ENCODE assay signal across 9 cellular contexts in the genomic region with DNA sequence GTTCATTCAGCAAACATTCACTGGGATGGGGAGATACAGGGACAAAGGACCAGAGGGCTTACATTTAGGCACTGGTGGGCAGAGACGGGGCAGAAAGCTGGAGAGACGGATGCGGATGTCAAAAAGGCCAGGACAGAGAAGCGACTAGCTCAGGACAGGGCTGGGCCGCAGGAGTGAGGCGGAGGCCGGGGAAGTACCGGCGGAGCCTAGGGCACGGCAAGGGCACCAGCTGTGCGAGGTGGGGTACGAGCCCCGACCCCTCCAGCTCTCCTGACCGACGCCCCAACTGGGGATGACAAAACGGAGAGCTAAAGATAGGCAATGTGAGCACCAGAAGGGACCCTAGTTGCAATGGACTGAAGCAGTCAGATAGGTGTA. TPM values are rescaled to one million over a fixed set of nuclear protein-coding genes. Genes with fewer than 3 reads are reported as not detected.
DNase-seq lines count a peak whose midpoint lies in the region; ATAC-seq and TF ChIP-seq lines count a peak whose summit lies in the region.
"Had no signal": no experiment of that assay in that cellular context is flagged by ENCODE, and none has a peak within 500 bp of the region (broad histone marks: within the 10 kb centered on the region; RNA-seq: fewer than 3 reads in every experiment).

No MANE protein-coding gene starts in this region.

- no peaks in the 10 kb centered on the region for H3K9me3 ChIP-seq in iPS-20b (ENCODE audit: insufficient read depth, low read depth, low read length)
- H3K9me3 ChIP-seq in thyroid gland: no peaks in the 10 kb centered on the region

- H3K27me3 ChIP-seq in iPS-20b (ENCODE audit: insufficient read depth, low read length) (peaks cover 22% of the 10 kb centered on the region), thyroid gland (no peaks in the 10 kb centered on the region)

- CTCF ChIA-PET in activated CD4-positive, alpha-beta T cell treated with anti-CD3 and anti-CD28 coated beads for 36 hours (lab: Charles Lee): interaction anchor here (0.6 to 2.8 kb wide), 22 partner anchors 8 to 267 kb away, joined by 3 to 50 read pairs (median 5); a partner anchor contains a TSS

- no peaks in the 10 kb centered on the region for H3K36me3 Mint-ChIP-seq in activated CD4-positive, alpha-beta T cell treated with anti-CD3 and anti-CD28 coated beads for 36 hours (ENCODE audit: low read depth)
- H3K36me3 Mint-ChIP-seq in activated T-helper 1 cell treated with anti-CD3 and anti-CD28 coated beads, Interleukin-12 subunit alpha, Interleukin-12 subunit beta, Interleukin-2, Interleukin-4 antibody, amounts not matched to agents 30 ng/mL and 10 ng/mL and 1 ng/mL, durations not matched to agents 14 hours and 24 hours and 36 hours (ENCODE audit: low read depth): peaks cover 6% of the 10 kb centered on the region
- H3K36me3 Mint-ChIP-seq in stimulated activated naive B cell treated with anti-CD40 and anti-IgM and Interleukin-4, amounts not matched to agents 10 μg/mL and 1 μg/mL and 100 μg/mL, for 72 hours: peaks cover 0 to 3% of the 10 kb centered on the region in 2 donors

- 45 to 60% methylated on average over 16 of the region's 16 CpGs for WGBS in thyroid gland, 2 donors

- H3K9ac ChIP-seq in iPS-20b (ENCODE audit: low read depth, low read length): peak overlapping the region; percentile 46; the same call in 1 of the 2 replicates

- peak overlapping the region; percentile 99 for H3K27ac Mint-ChIP-seq in activated CD4-positive, alpha-beta T cell treated with anti-CD3 and anti-CD28 coated beads for 36 hours
- H3K27ac Mint-ChIP-seq in activated T-helper 1 cell treated with anti-CD3 and anti-CD28 coated beads, Interleukin-12 subunit alpha, Interleukin-12 subunit beta, Interleukin-2, Interleukin-4 antibody, amounts not matched to agents 30 ng/mL and 10 ng/mL and 1 ng/mL, durations not matched to agents 14 hours and 24 hours and 36 hours: peak overlapping the region; percentile 96
- H3K27ac Mint-ChIP-seq in stimulated activated naive B cell treated with anti-CD40 and anti-IgM and Interleukin-4, amounts not matched to agents 10 μg/mL and 1 μg/mL and 100 μg/mL, for 72 hours: peak overlapping the region; percentile 96
- H3K27ac Mint-ChIP-seq: dendritic cell treated with granulocyte-macrophage colony-stimulating factor and Interleukin-4, amounts not matched to agents 40 ng/mL and 50 ng/mL, for 4 days had no signal

- no peak for TF ChIP-seq POLR2A in thyroid gland (IDR thresholded peaks at IDR 0.05)

- H3K36me3 ChIP-seq in iPS-20b (ENCODE audit: insufficient read depth, low read depth, low read length) (no peaks in the 10 kb centered on the region), thyroid gland (no peaks in the 10 kb centered on the region)

- H3K9me3 Mint-ChIP-seq in activated CD4-positive, alpha-beta T cell treated with anti-CD3 and anti-CD28 coated beads for 36 hours (ENCODE audit: low read depth): no peaks in the 10 kb centered on the region
- H3K9me3 Mint-ChIP-seq in activated T-helper 1 cell treated with anti-CD3 and anti-CD28 coated beads, Interleukin-12 subunit alpha, Interleukin-12 subunit beta, Interleukin-2, Interleukin-4 antibody, amounts not matched to agents 30 ng/mL and 10 ng/mL and 1 ng/mL, durations not matched to agents 14 hours and 24 hours and 36 hours: peaks cover 8% of the 10 kb centered on the region
- no peaks in the 10 kb centered on the region for H3K9me3 Mint-ChIP-seq in stimulated activated naive B cell treated with anti-CD40 and anti-IgM and Interleukin-4, amounts not matched to agents 10 μg/mL and 1 μg/mL and 100 μg/mL, for 72 hours
- H3K9me3 Mint-ChIP-seq: dendritic cell treated with granulocyte-macrophage colony-stimulating factor and Interleukin-4, amounts not matched to agents 40 ng/mL and 50 ng/mL, for 4 days had no signal

- H3K4me1 ChIP-seq in iPS-20b (ENCODE audit: insufficient read depth, low read length) (peaks cover 4% of the 10 kb centered on the region; the same call in 1 of the 2 replicates), thyroid gland (peaks cover 0 to 6% of the 10 kb centered on the region in 2 donors)

- no peak for TF ChIP-seq CTCF in thyroid gland (IDR thresholded peaks at IDR 0.05)

- peak overlapping the region; percentile 78 for H3K4me3 Mint-ChIP-seq in activated CD4-positive, alpha-beta T cell treated with anti-CD3 and anti-CD28 coated beads for 36 hours
- peak overlapping the region; percentile 67 for H3K4me3 Mint-ChIP-seq in activated T-helper 1 cell treated with anti-CD3 and anti-CD28 coated beads, Interleukin-12 subunit alpha, Interleukin-12 subunit beta, Interleukin-2, Interleukin-4 antibody, amounts not matched to agents 30 ng/mL and 10 ng/mL and 1 ng/mL, durations not matched to agents 14 hours and 24 hours and 36 hours
- H3K4me3 Mint-ChIP-seq in stimulated activated naive B cell treated with anti-CD40 and anti-IgM and Interleukin-4, amounts not matched to agents 10 μg/mL and 1 μg/mL and 100 μg/mL, for 72 hours: peak overlapping the region; percentile 82 to 89

- POLR2A ChIA-PET in activated CD4-positive, alpha-beta T cell treated with anti-CD3 and anti-CD28 coated beads for 36 hours (lab: Charles Lee): interaction anchor here (0.7 kb wide), 1 partner anchor 14 kb away, joined by 4 read pairs; no protein-coding TSS in a partner anchor

- H3K27me3 Mint-ChIP-seq in activated CD4-positive, alpha-beta T cell treated with anti-CD3 and anti-CD28 coated beads for 36 hours: no peaks in the 10 kb centered on the region
- no peaks in the 10 kb centered on the region for H3K27me3 Mint-ChIP-seq in activated T-helper 1 cell treated with anti-CD3 and anti-CD28 coated beads, Interleukin-12 subunit alpha, Interleukin-12 subunit beta, Interleukin-2, Interleukin-4 antibody, amounts not matched to agents 30 ng/mL and 10 ng/mL and 1 ng/mL, durations not matched to agents 14 hours and 24 hours and 36 hours (ENCODE audit: insufficient read depth)
- no peaks in the 10 kb centered on the region for H3K27me3 Mint-ChIP-seq in stimulated activated naive B cell treated with anti-CD40 and anti-IgM and Interleukin-4, amounts not matched to agents 10 μg/mL and 1 μg/mL and 100 μg/mL, for 72 hours

- H3K27ac ChIP-seq in iPS-20b (ENCODE audit: low read length) (no peak overlapping the region), thyroid gland (no peak overlapping the region)

- intact Hi-C loops in activated CD4-positive, alpha-beta T cell treated with anti-CD3 and anti-CD28 coated beads for 36 hours (cut with DNase I, micrococcal nuclease): loop anchor here (1.0 to 5.0 kb wide), 5 partner anchors 11 to 67 kb away; a partner anchor contains a TSS
- intact Hi-C loops in activated T-helper 1 cell treated with anti-CD3 and anti-CD28 coated beads, Interleukin-12 subunit alpha, Interleukin-12 subunit beta, Interleukin-2, Interleukin-4 antibody, amounts not matched to agents 30 ng/mL and 10 ng/mL and 1 ng/mL, durations not matched to agents 14 hours and 24 hours and 36 hours (cut with micrococcal nuclease): loop anchor here (1.0 to 2.0 kb wide), 3 partner anchors 11 to 67 kb away; a partner anchor contains a TSS
- intact Hi-C loops in thyroid gland (cut with DNase I): loop anchor here (5.0 kb wide), 1 partner anchor 65 kb away; a partner anchor contains a TSS

- ATAC-seq in activated CD4-positive, alpha-beta T cell treated with anti-CD3 and anti-CD28 coated beads for 36 hours: no peak
- ATAC-seq in stimulated activated naive B cell treated with anti-CD40 and anti-IgM and Interleukin-4, amounts not matched to agents 10 μg/mL and 1 μg/mL and 100 μg/mL, for 72 hours (replicated peaks): no peak

- DNase-seq in activated CD4-positive, alpha-beta T cell treated with anti-CD3 and anti-CD28 coated beads for 36 hours: no peak
- DNase-seq in activated CD4-positive, alpha-beta T cell treated with anti-CD3 and anti-CD28 coated beads for 4 hours: no peak
- DNase-seq in activated T-helper 1 cell treated with anti-CD3 and anti-CD28 coated beads, Interleukin-12 subunit alpha, Interleukin-12 subunit beta, Interleukin-2, Interleukin-4 antibody, amounts not matched to agents 30 ng/mL and 10 ng/mL and 1 ng/mL, durations not matched to agents 14 hours and 24 hours and 36 hours (ENCODE audit: low spot score): no peak
- no peak for DNase-seq in stimulated activated naive B cell treated with anti-CD40 and anti-IgM and Interleukin-4, amounts not matched to agents 10 μg/mL and 1 μg/mL and 100 μg/mL, for 72 hours
- no peak for DNase-seq in activated CD4-positive, CD25-positive, alpha-beta regulatory T cell (lab: John Stamatoyannopoulos, UW)
- no peak for DNase-seq in thyroid gland
- DNase-seq in NCI-H226: no peak

- H3K4me3 ChIP-seq in iPS-20b (ENCODE audit: low read length): peak overlapping the region; percentile 90; the same call in 1 of the 2 replicates
- no peak overlapping the region for H3K4me3 ChIP-seq in thyroid gland (replicated peaks in 1 of 3)

- peaks cover 42% of the 10 kb centered on the region for H3K4me1 Mint-ChIP-seq in activated CD4-positive, alpha-beta T cell treated with anti-CD3 and anti-CD28 coated beads for 36 hours
- peaks cover 39% of the 10 kb centered on the region for H3K4me1 Mint-ChIP-seq in activated T-helper 1 cell treated with anti-CD3 and anti-CD28 coated beads, Interleukin-12 subunit alpha, Interleukin-12 subunit beta, Interleukin-2, Interleukin-4 antibody, amounts not matched to agents 30 ng/mL and 10 ng/mL and 1 ng/mL, durations not matched to agents 14 hours and 24 hours and 36 hours (ENCODE audit: low read depth)
- H3K4me1 Mint-ChIP-seq in stimulated activated naive B cell treated with anti-CD40 and anti-IgM and Interleukin-4, amounts not matched to agents 10 μg/mL and 1 μg/mL and 100 μg/mL, for 72 hours: peaks cover 50 to 52% of the 10 kb centered on the region in 2 donors

RNA-seq across cellular contexts. Expression of a gene that starts 3.9 kb away (rescaled TPM):
- total RNA-seq in activated CD4-positive, alpha-beta T cell treated with anti-CD3 and anti-CD28 coated beads for 36 hours: under 1 TPM in 1 of 2 experiments, not detected in 1; 0.26 TPM
- total RNA-seq in activated T-helper 1 cell treated with anti-CD3 and anti-CD28 coated beads, Interleukin-12 subunit alpha, Interleukin-12 subunit beta, Interleukin-2, Interleukin-4 antibody, amounts not matched to agents 30 ng/mL and 10 ng/mL and 1 ng/mL, durations not matched to agents 14 hours and 24 hours and 36 hours: 0.32 and 0.49 TPM in 2 replicates
- 1 to 10 TPM in 1 of 4 donors, not detected in 3; 2.0 TPM for total RNA-seq in thyroid gland

RNA-seq across cellular contexts. Expression of a gene that starts 11.4 kb away (rescaled TPM):
- total RNA-seq in activated CD4-positive, alpha-beta T cell treated with anti-CD3 and anti-CD28 coated beads for 36 hours: 10 to 100 TPM; 61.1 to 64.0 TPM
- total RNA-seq in activated T-helper 1 cell treated with anti-CD3 and anti-CD28 coated beads, Interleukin-12 subunit alpha, Interleukin-12 subunit beta, Interleukin-2, Interleukin-4 antibody, amounts not matched to agents 30 ng/mL and 10 ng/mL and 1 ng/mL, durations not matched to agents 14 hours and 24 hours and 36 hours: 97.1 and 101 TPM in 2 replicates
- total RNA-seq in thyroid gland: 10 to 100 TPM; 28.6 to 37.2 (median 31.9) TPM

RNA-seq across cellular contexts. Expression of a gene that starts 31.9 kb away (rescaled TPM):
- total RNA-seq in activated CD4-positive, alpha-beta T cell treated with anti-CD3 and anti-CD28 coated beads for 36 hours: 1 to 10 TPM in 1 of 2 experiments, under 1 TPM in 1; 0.77 to 1.1 TPM
- total RNA-seq in activated T-helper 1 cell treated with anti-CD3 and anti-CD28 coated beads, Interleukin-12 subunit alpha, Interleukin-12 subunit beta, Interleukin-2, Interleukin-4 antibody, amounts not matched to agents 30 ng/mL and 10 ng/mL and 1 ng/mL, durations not matched to agents 14 hours and 24 hours and 36 hours: 1.6 and 3.6 TPM in 2 replicates
- total RNA-seq in thyroid gland: under 1 TPM; 0.24 to 0.81 (median 0.58) TPM

RNA-seq across cellular contexts. Expression of a gene that starts 39.5 kb away (rescaled TPM):
- total RNA-seq in activated CD4-positive, alpha-beta T cell treated with anti-CD3 and anti-CD28 coated beads for 36 hours: under 1 TPM; 0.55 to 0.70 TPM
- total RNA-seq in activated T-helper 1 cell treated with anti-CD3 and anti-CD28 coated beads, Interleukin-12 subunit alpha, Interleukin-12 subunit beta, Interleukin-2, Interleukin-4 antibody, amounts not matched to agents 30 ng/mL and 10 ng/mL and 1 ng/mL, durations not matched to agents 14 hours and 24 hours and 36 hours: 1.2 and 2.0 TPM in 2 replicates
- total RNA-seq in thyroid gland: 10 to 100 TPM; 12.2 to 57.3 (median 18.5) TPM
